ENCODE assay signal across 1 cellular context in the genomic region with DNA sequence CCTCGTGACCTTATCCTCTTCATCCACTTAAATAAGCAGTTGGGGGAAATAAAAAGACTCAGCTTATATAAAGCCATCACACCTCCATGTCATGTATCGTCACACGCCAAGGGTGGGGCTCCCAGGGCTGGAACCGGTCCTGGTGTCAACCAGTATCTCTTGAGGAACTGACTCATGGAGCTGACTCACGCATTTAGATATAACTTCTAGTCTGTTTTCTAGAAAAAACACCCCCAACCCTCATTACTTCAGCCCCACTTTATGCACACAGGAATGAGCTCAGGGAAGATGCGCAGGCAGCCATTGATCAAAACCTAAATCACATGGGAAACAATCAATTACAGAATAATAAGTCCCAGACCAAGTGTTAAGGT.
TF ChIP-seq lines count a peak whose summit lies in the region.

No MANE protein-coding gene starts in this region.

TF ChIP-seq in IMR-90, 13 proteins besides CTCF, POLR2A, EP300 and RAD21:
- TF ChIP-seq MAZ (IDR thresholded peaks at IDR 0.05; ENCODE audit: borderline replicate concordance, low read depth, low read length) (no peak), FOS (IDR thresholded peaks at IDR 0.05; ENCODE audit: low read depth, low read length) (peak; percentile 42; the same call in 1 of the 2 replicates)
